Comparison of ENCODE assay signal across 8 cellular contexts in genomic region chr7:69599879-69600764, GRCh38. TPM values are rescaled to one million over a fixed set of nuclear protein-coding genes. Genes with fewer than 3 reads are reported as not detected.
DNase-seq lines count a peak whose midpoint lies in the region; ATAC-seq and TF ChIP-seq lines count a peak whose summit lies in the region.

No MANE protein-coding gene starts in this region.

- no peaks in the 10 kb centered on the region for H3K9me3 Mint-ChIP-seq in activated CD4-positive, alpha-beta T cell treated with anti-CD3 and anti-CD28 coated beads, Interleukin-2, amount 10 ng/mL, durations not matched to agents 24 days and 14 days
- no peaks in the 10 kb centered on the region for H3K9me3 Mint-ChIP-seq in immature natural killer cell

- H3K27ac ChIP-seq in WERI-Rb-1 (no peak overlapping the region), suprapubic skin (no peak overlapping the region)

- H3K4me3 ChIP-seq in WERI-Rb-1 (ENCODE audit: low read depth, low read length) (peak overlapping the region; percentile 91), suprapubic skin (peak overlapping the region; percentile 93)

- H3K9me3 ChIP-seq in WERI-Rb-1 (ENCODE audit: severe bottlenecking): no peaks in the 10 kb centered on the region
- H3K9me3 ChIP-seq in suprapubic skin: no peaks in the 10 kb centered on the region

- no peaks in the 10 kb centered on the region for H3K36me3 Mint-ChIP-seq in activated CD4-positive, alpha-beta T cell treated with anti-CD3 and anti-CD28 coated beads, Interleukin-2, amount 10 ng/mL, durations not matched to agents 24 days and 14 days (ENCODE audit: low read depth)
- H3K36me3 Mint-ChIP-seq in immature natural killer cell: no peaks in the 10 kb centered on the region

- TF ChIP-seq CTCF in WERI-Rb-1 (IDR thresholded peaks at IDR 0.05; ENCODE audit: low read depth, low read length): no peak
- TF ChIP-seq CTCF in suprapubic skin (IDR thresholded peaks at IDR 0.05): no peak

- 4% methylated on average over 17 of the region's 29 CpGs for WGBS in suprapubic skin

- peaks cover 34% of the 10 kb centered on the region for H3K27me3 Mint-ChIP-seq in activated CD4-positive, alpha-beta T cell treated with anti-CD3 and anti-CD28 coated beads, Interleukin-2, amount 10 ng/mL, durations not matched to agents 24 days and 14 days
- peaks cover 8 to 13% (median 12%) of the 10 kb centered on the region in 3 donors for H3K27me3 Mint-ChIP-seq in immature natural killer cell (ENCODE audit: low read depth in 3 of 3)

- 0 out of 2 replicates have a peak, but pooled peaks cover 4% of the 10 kb centered on the region for H3K36me3 ChIP-seq in WERI-Rb-1
- H3K36me3 ChIP-seq in suprapubic skin: no peaks in the 10 kb centered on the region

- H3K4me3 Mint-ChIP-seq in activated CD4-positive, alpha-beta T cell treated with anti-CD3 and anti-CD28 coated beads, Interleukin-2, amount 10 ng/mL, durations not matched to agents 24 days and 14 days: peak overlapping the region; percentile 60
- H3K4me3 Mint-ChIP-seq in immature natural killer cell: peak overlapping the region in 3 of 5 donors; percentile 89 to 95 (median 93)

- H3K4me1 ChIP-seq in suprapubic skin: peaks cover 47% of the 10 kb centered on the region

- intact Hi-C loops in activated CD4-positive, alpha-beta T cell treated with anti-CD3 and anti-CD28 coated beads, Interleukin-2, amount 10 ng/mL, durations not matched to agents 24 days and 14 days (cut with micrococcal nuclease): no loop called here

- ATAC-seq in HG03095 (IDR thresholded peaks at IDR 0.05; ENCODE audit: unreplicated experiment): no peak

- TF ChIP-seq POLR2A in suprapubic skin (IDR thresholded peaks at IDR 0.05): no peak

- TF ChIP-seq EP300 in suprapubic skin (IDR thresholded peaks at IDR 0.05): no peak

- peaks cover 8% of the 10 kb centered on the region for H3K4me1 Mint-ChIP-seq in activated CD4-positive, alpha-beta T cell treated with anti-CD3 and anti-CD28 coated beads, Interleukin-2, amount 10 ng/mL, durations not matched to agents 24 days and 14 days
- H3K4me1 Mint-ChIP-seq in immature natural killer cell: peaks cover 6 to 7% of the 10 kb centered on the region in 2 donors

- peak; percentile 52 for DNase-seq in activated CD4-positive, alpha-beta T cell treated with anti-CD3 and anti-CD28 coated beads, Interleukin-2, amount 10 ng/mL, durations not matched to agents 24 days and 14 days
- no peak for DNase-seq in activated CD4-positive, alpha-beta T cell treated with anti-CD3 and anti-CD28 coated beads, Interleukin-2, amount 50 U/mL, for 4 hours
- DNase-seq in WERI-Rb-1 (peak; percentile 14), immature natural killer cell (peak; percentile 13 to 35 (median 25)), suprapubic skin (ENCODE audit: low spot score in 2 of 2) (peak in 1 of 2 donors; percentile 58), NCI-H2107 (lab: John Stamatoyannopoulos, UW) (no peak), SW480 (ENCODE audit: low spot score) (no peak)

- H3K27me3 ChIP-seq in WERI-Rb-1 (ENCODE audit: insufficient read depth, low read depth, severe bottlenecking): no peaks in the 10 kb centered on the region
- H3K27me3 ChIP-seq in suprapubic skin: no peaks in the 10 kb centered on the region

- no peak overlapping the region for H3K27ac Mint-ChIP-seq in activated CD4-positive, alpha-beta T cell treated with anti-CD3 and anti-CD28 coated beads, Interleukin-2, amount 10 ng/mL, durations not matched to agents 24 days and 14 days
- H3K27ac Mint-ChIP-seq in immature natural killer cell: peak overlapping the region in 4 of 6 donors; percentile 41 to 84 (median 67)

RNA-seq across cellular contexts. Expression of gene AUTS2, which starts 1.8 kb away (rescaled TPM):
- 0.76 and 2.1 TPM in 2 replicates for total RNA-seq in activated CD4-positive, alpha-beta T cell treated with anti-CD3 and anti-CD28 coated beads, Interleukin-2, amount 10 ng/mL, durations not matched to agents 24 days and 14 days
- polyA plus RNA-seq in immature natural killer cell: 10 to 100 TPM in 1 of 3 donors, 1 to 10 TPM in 2; 1.9 to 17.6 (median 8.0) TPM
- 100 to 1,000 TPM in 1 of 4 donors, 10 to 100 TPM in 3; 31.0 to 102 (median 56.4) TPM for total RNA-seq in suprapubic skin

Comparison
In these comparisons a context has a peak if more than half of its experiments do, and no peak if none do; other contexts are left out.
1. DNase-seq: peak in activated CD4-positive, alpha-beta T cell treated with anti-CD3 and anti-CD28 coated beads, Interleukin-2, amount 10 ng/mL, durations not matched to agents 24 days and 14 days (single experiment), WERI-Rb-1 (single experiment) and immature natural killer cell (3 of 3); none in activated CD4-positive, alpha-beta T cell treated with anti-CD3 and anti-CD28 coated beads, Interleukin-2, amount 50 U/mL, for 4 hours (0 of 2), NCI-H2107 (single experiment) and SW480 (single experiment).
2. RNA of gene AUTS2, which starts 1.8 kb away (total RNA-seq): 31.0 to 102 TPM in suprapubic skin; 0.76 to 2.1 TPM in activated CD4-positive, alpha-beta T cell treated with anti-CD3 and anti-CD28 coated beads, Interleukin-2, amount 10 ng/mL, durations not matched to agents 24 days and 14 days; every median in the first group is over 10 times any median in the second.